14 cellular contexts compared by ENCODE assay signal in the genomic region with DNA sequence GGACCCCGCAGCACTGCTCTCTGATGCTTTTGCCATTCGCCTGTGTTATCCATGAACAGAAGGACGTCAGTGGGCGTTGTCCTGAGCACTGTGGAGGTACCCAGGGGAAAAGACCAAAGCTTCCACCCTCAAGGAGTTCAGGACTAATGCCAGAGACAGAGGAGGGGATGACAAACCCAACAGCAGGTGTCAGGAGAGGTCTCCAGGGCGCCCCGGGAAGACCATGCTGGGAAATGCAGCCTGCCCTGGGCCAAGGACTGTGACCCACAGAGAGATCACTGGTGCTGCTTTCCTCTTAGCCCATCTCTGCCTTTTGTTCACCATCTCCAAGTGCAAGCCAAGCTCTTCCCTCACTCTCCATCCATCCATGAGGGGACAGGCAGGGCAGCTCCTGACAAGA.
DNase-seq lines count a peak whose midpoint lies in the region; ATAC-seq and TF ChIP-seq lines count a peak whose summit lies in the region.
"Had no signal": no experiment of that assay in that cellular context is flagged by ENCODE, and none has a peak within 500 bp of the region (broad histone marks: within the 10 kb centered on the region; RNA-seq: fewer than 3 reads in every experiment).

No MANE protein-coding gene starts in this region.

- H3K27me3 Mint-ChIP-seq in H9 (ENCODE audit: low read depth) (peaks cover 2% of the 10 kb centered on the region; the same call in 1 of the 2 replicates), WTC11 (ENCODE audit: low read depth) (no peaks in the 10 kb centered on the region; the same call in 1 of the 2 replicates)

- H3K4ac ChIP-seq in H9 (ENCODE audit: low read depth, low read length) (no peak overlapping the region), neuronal stem cell (ENCODE audit: low read length) (no peak overlapping the region)

- H2BK15ac ChIP-seq in H9 (ENCODE audit: low read depth, low read length) (no peak overlapping the region), neuronal stem cell (ENCODE audit: low read length) (no peak overlapping the region)

- TF ChIP-seq EP300 in gastroesophageal sphincter (IDR thresholded peaks at IDR 0.05): no peak

- H3K36me3 ChIP-seq in neuronal stem cell (replicated peaks in 1 of 2; ENCODE audit: control insufficient read depth in 2 of 2, insufficient read depth in 2 of 2, low read length in 2 of 2): no peaks in the 10 kb centered on the region
- H3K36me3 ChIP-seq in gastroesophageal sphincter: no peaks in the 10 kb centered on the region

- TF ChIP-seq POLR2A in gastroesophageal sphincter (IDR thresholded peaks at IDR 0.05): no peak

- no peaks in the 10 kb centered on the region for H3K4me1 ChIP-seq in H9 (ENCODE audit: insufficient read depth, low read length)
- H3K4me1 ChIP-seq in neuronal stem cell (ENCODE audit: control insufficient read depth in 2 of 2, insufficient read depth in 1 of 2, low read depth in 1 of 2, low read length in 2 of 2): peaks cover 0 to 4% of the 10 kb centered on the region in 2 donors
- H3K4me1 ChIP-seq in gastroesophageal sphincter: no peaks in the 10 kb centered on the region
- H3K4me1 ChIP-seq: Caco-2 had no signal

- H3K4me3 Mint-ChIP-seq in H9 (no peak overlapping the region), WTC11 (no peak overlapping the region)
- H3K4me3 Mint-ChIP-seq: CD4-positive, alpha-beta T cell had no signal

- H3K27ac Mint-ChIP-seq in H9: no peak overlapping the region
- no peak overlapping the region for H3K27ac Mint-ChIP-seq in WTC11
- H3K27ac Mint-ChIP-seq: CD4-positive, alpha-beta T cell had no signal

- peak; percentile 48 for ATAC-seq in WTC11
- ATAC-seq in left lobe of liver: no peak
- ATAC-seq in left colon: no peak
- no peak for ATAC-seq in gastroesophageal sphincter

- H2AK5ac ChIP-seq in H9 (ENCODE audit: insufficient read length, low read length) (no peak overlapping the region), neuronal stem cell (ENCODE audit: low read depth, low read length) (peak overlapping the region; percentile 15)

- H3K9me3 Mint-ChIP-seq in H9: no peaks in the 10 kb centered on the region
- no peaks in the 10 kb centered on the region for H3K9me3 Mint-ChIP-seq in WTC11
- H3K9me3 Mint-ChIP-seq: CD4-positive, alpha-beta T cell had no signal

- H2BK5ac ChIP-seq in H9 (ENCODE audit: insufficient read length, low read length) (no peak overlapping the region), neuronal stem cell (ENCODE audit: low read length) (no peak overlapping the region)

- no peak overlapping the region for H3K4me3 ChIP-seq in neuronal stem cell (ENCODE audit: low read length in 2 of 2)
- no peak overlapping the region for H3K4me3 ChIP-seq in gastroesophageal sphincter

- no peaks in the 10 kb centered on the region for H3K79me2 ChIP-seq in H9 (ENCODE audit: insufficient read depth, low read length)

- H4K91ac ChIP-seq in H9 (ENCODE audit: insufficient read length, low read depth, low read length) (no peak overlapping the region), neuronal stem cell (ENCODE audit: low read depth, low read length, poor library complexity) (no peak overlapping the region)

- no peak overlapping the region for H2BK20ac ChIP-seq in H9 (ENCODE audit: low read depth, low read length, poor library complexity, severe bottlenecking)

- no peaks in the 10 kb centered on the region for H4K20me1 ChIP-seq in H9 (ENCODE audit: control insufficient read depth, insufficient read depth, insufficient read length)

- DNase-seq in H9: no peak
- peak; percentile 29 for DNase-seq in WTC11 (ENCODE audit: low spot score)
- DNase-seq in neuronal stem cell (ENCODE audit: low spot score): no peak
- peak; percentile 29 for DNase-seq in ureter (ENCODE audit: low spot score)
- DNase-seq in AML-193 (lab: John Stamatoyannopoulos, UW): no peak
- no peak for DNase-seq in left lobe of liver (ENCODE audit: low spot score)
- no peak for DNase-seq in left colon
- DNase-seq: ACHN; Caco-2; CD4-positive, alpha-beta T cell; GDM1; HCEC 1CT had no signal

- H3K14ac ChIP-seq in H9 (ENCODE audit: insufficient read depth, low read length): no peak overlapping the region
- H3K14ac ChIP-seq in neuronal stem cell (ENCODE audit: low read length): no peak overlapping the region

- no peaks in the 10 kb centered on the region for H3K9me3 ChIP-seq in H9 (ENCODE audit: control insufficient read depth, low read depth, low read length)
- no peaks in the 10 kb centered on the region for H3K9me3 ChIP-seq in neuronal stem cell (replicated peaks in 1 of 2; ENCODE audit: control insufficient read depth in 2 of 2, insufficient read depth in 1 of 2, low read depth in 1 of 2, low read length in 2 of 2)
- no peaks in the 10 kb centered on the region for H3K9me3 ChIP-seq in gastroesophageal sphincter
- H3K9me3 ChIP-seq: Caco-2 had no signal

- H2BK12ac ChIP-seq in H9 (ENCODE audit: insufficient read length, low read depth, low read length) (no peak overlapping the region), neuronal stem cell (ENCODE audit: low read length) (no peak overlapping the region)

- WGBS in H9 (ENCODE audit: extremely low coverage, insufficient read length, low lambda C conversion rate): no CpG with 5 or more reads among the region's 6 CpGs
- no CpG with 5 or more reads among the region's 6 CpGs for WGBS in neuronal stem cell (ENCODE audit: extremely low coverage in 2 of 2, insufficient read length in 2 of 2, insufficient replicate concordance in 1 of 2), 2 donors
- WGBS in gastroesophageal sphincter (ENCODE audit: low coverage in 1 of 2), 2 donors: 71% methylated on average over 3 of the region's 6 CpGs; no CpG with 5 or more reads in 1 of the 2 donors

- TF ChIP-seq CTCF in H9 (conservative IDR thresholded peaks at IDR 0.05) (peak; percentile 24; the same call in 1 of the 3 replicates), WTC11 (IDR thresholded peaks at IDR 0.05) (no peak), gastroesophageal sphincter (IDR thresholded peaks at IDR 0.05) (no peak)

- peaks cover 5% of the 10 kb centered on the region in 2 experiments for H3K4me1 Mint-ChIP-seq in H9
- H3K4me1 Mint-ChIP-seq in WTC11: no peaks in the 10 kb centered on the region; the same call in 1 of the 2 replicates

- H3K79me1 ChIP-seq in H9 (ENCODE audit: insufficient read depth, low read depth, low read length, poor library complexity, severe bottlenecking) (no peaks in the 10 kb centered on the region), neuronal stem cell (ENCODE audit: low read depth, low read length) (no peaks in the 10 kb centered on the region)

- H3K23me2 ChIP-seq in H9 (ENCODE audit: insufficient read length, low read depth, low read length, poor library complexity, severe bottlenecking): no peaks in the 10 kb centered on the region

- H4K5ac ChIP-seq in H9 (ENCODE audit: insufficient read length, low read depth, low read length): no peak overlapping the region

- H3K27ac ChIP-seq in H9 (ENCODE audit: insufficient read length, low read depth, low read length): no peak overlapping the region
- no peak overlapping the region for H3K27ac ChIP-seq in neuronal stem cell (replicated peaks; ENCODE audit: low read length)
- no peak overlapping the region for H3K27ac ChIP-seq in gastroesophageal sphincter
- H3K27ac ChIP-seq: C4-2B had no signal

- H3K36me3 Mint-ChIP-seq in H9 (ENCODE audit: insufficient read depth in 1 of 3, low read depth in 3 of 3) (no peaks in the 10 kb centered on the region; a peak in 1 of 7 replicates), WTC11 (no peaks in the 10 kb centered on the region)

- POLR2A ChIA-PET in WTC11 (lab: Charles Lee): no interaction called here

- H4K8ac ChIP-seq in H9 (replicated peaks; ENCODE audit: insufficient read length, low read depth, low read length): no peak overlapping the region
- no peak overlapping the region for H4K8ac ChIP-seq in neuronal stem cell (ENCODE audit: low read depth, low read length)

- CTCF ChIA-PET in WTC11 (lab: Charles Lee): no interaction called here

- H3K27me3 ChIP-seq in H9 (ENCODE audit: insufficient read depth, low read length): no peaks in the 10 kb centered on the region
- H3K27me3 ChIP-seq in neuronal stem cell (ENCODE audit: control insufficient read depth in 3 of 3, insufficient read depth in 3 of 3, low read depth in 1 of 3, low read length in 3 of 3): no peaks in the 10 kb centered on the region
- H3K27me3 ChIP-seq in gastroesophageal sphincter: peaks cover 12% of the 10 kb centered on the region

- H3K56ac ChIP-seq in H9 (ENCODE audit: insufficient read length, low read depth, low read length): no peak overlapping the region

- no peak overlapping the region for H2BK120ac ChIP-seq in H9 (ENCODE audit: low read depth, low read length, poor library complexity, severe bottlenecking)
- H2BK120ac ChIP-seq in neuronal stem cell (ENCODE audit: low read depth, low read length): no peak overlapping the region

- H3K9ac ChIP-seq in H9 (ENCODE audit: extremely low read depth, insufficient read length, low read length): no peak overlapping the region
- no peak overlapping the region for H3K9ac ChIP-seq in neuronal stem cell (ENCODE audit: low read depth, low read length, poor library complexity)

- H3T11ph ChIP-seq in H9 (ENCODE audit: low read length): no peak overlapping the region

- no peak overlapping the region for H3K18ac ChIP-seq in H9 (ENCODE audit: insufficient read length, low read depth, low read length)
- peak overlapping the region; percentile 67 for H3K18ac ChIP-seq in neuronal stem cell (ENCODE audit: low read length)

- H3K23ac ChIP-seq in H9 (ENCODE audit: insufficient read length, low read depth, low read length): no peak overlapping the region
- peak overlapping the region; percentile 14 for H3K23ac ChIP-seq in neuronal stem cell (ENCODE audit: low read depth, low read length, poor library complexity)

- H3K4me2 ChIP-seq in H9 (ENCODE audit: insufficient read depth, insufficient read length, low read length) (no peak overlapping the region), neuronal stem cell (ENCODE audit: insufficient read depth, low read length, poor library complexity, severe bottlenecking) (no peak overlapping the region)

- H2AFZ ChIP-seq in H9 (ENCODE audit: low read length) (no peak overlapping the region), neuronal stem cell (ENCODE audit: low read length) (no peak overlapping the region)

- intact Hi-C loops in left colon (cut with DNase I, micrococcal nuclease): no loop called here

TF ChIP-seq in WTC11, 78 proteins besides CTCF, POLR2A, EP300 and RAD21 (continues in another document):
- TF ChIP-seq RELA (CRISPR knock-in tag; IDR thresholded peaks at IDR 0.05; ENCODE audit: borderline replicate concordance) (no peak), TEAD4 (CRISPR knock-in tag; IDR thresholded peaks at IDR 0.05) (no peak), ATF1 (CRISPR knock-in tag; IDR thresholded peaks at IDR 0.05) (no peak), NFYB (CRISPR knock-in tag; conservative IDR thresholded peaks at IDR 0.05; ENCODE audit: low read depth) (no peak)

Comparison
In these comparisons a context has a peak if more than half of its experiments do, and no peak if none do; other contexts are left out.
1. DNase-seq: peak in WTC11 (single experiment) and ureter (single experiment); none in H9 (single experiment), neuronal stem cell (single experiment), AML-193 (0 of 2), left lobe of liver (single experiment) and left colon (0 of 2).